8 cellular contexts compared by ENCODE assay signal in genomic region chr3:170038434-170039110, GRCh38. TPM values are rescaled to one million over a fixed set of nuclear protein-coding genes. Genes with fewer than 3 reads are reported as not detected.
DNase-seq lines count a peak whose midpoint lies in the region; ATAC-seq and TF ChIP-seq lines count a peak whose summit lies in the region.

No MANE protein-coding gene starts in this region.

- H3K27ac Mint-ChIP-seq in glutamatergic neuron (ENCODE audit: unreplicated experiment) = no peak overlapping the region

- peaks cover 5% of the 10 kb centered on the region for H3K27me3 Mint-ChIP-seq in glutamatergic neuron (ENCODE audit: unreplicated experiment)

- WGBS in prostate gland = 6% methylated on average over 49 of the region's 51 CpGs

- no peak for TF ChIP-seq POLR2A in prostate gland (IDR thresholded peaks at IDR 0.05)

- H3K36me3 ChIP-seq in prostate gland = no peaks in the 10 kb centered on the region

- H3K27ac ChIP-seq in prostate gland = peak overlapping the region; percentile 69 to 82

- peak; percentile 42; the same call in 1 of the 2 replicates for TF ChIP-seq CTCF in GM12875 (IDR thresholded peaks at IDR 0.05; ENCODE audit: borderline replicate concordance, insufficient read depth, low read depth, low read length)
- TF ChIP-seq CTCF in glutamatergic neuron (IDR thresholded peaks at IDR 0.05; ENCODE audit: partially characterized antibody, unreplicated experiment) = no peak
- peak in 3 of 4 experiments; percentile 11 to 37 (median 32) for TF ChIP-seq CTCF in prostate gland (IDR thresholded peaks at IDR 0.05)

- no peaks in the 10 kb centered on the region for H3K36me3 Mint-ChIP-seq in glutamatergic neuron (ENCODE audit: unreplicated experiment)

- no peaks in the 10 kb centered on the region for H3K27me3 ChIP-seq in prostate gland (replicated peaks; ENCODE audit: insufficient read depth)

- H3K4me1 ChIP-seq in prostate gland (replicated peaks) = no peaks in the 10 kb centered on the region

- H3K4me1 Mint-ChIP-seq in glutamatergic neuron (ENCODE audit: low read depth, unreplicated experiment) = no peaks in the 10 kb centered on the region

- peak overlapping the region; percentile 81 for H3K4me3 Mint-ChIP-seq in glutamatergic neuron (ENCODE audit: unreplicated experiment)

- no peaks in the 10 kb centered on the region for H3K9me3 ChIP-seq in prostate gland

- peak; percentile 15 for ATAC-seq in HG02759 (IDR thresholded peaks at IDR 0.05; ENCODE audit: unreplicated experiment)

- H3K4me3 ChIP-seq in GM12875 (ENCODE audit: low read depth, low read length) (peak overlapping the region; percentile 87), prostate gland (peak overlapping the region; percentile 50 to 73)

- intact Hi-C loops in prostate gland (cut with DNase I) = no loop called here

- DNase-seq in NOMO-1 treated with DMSO at 0.1 percent for 48 hours (lab: John Stamatoyannopoulos, UW; ENCODE audit: unreplicated experiment) (peak; percentile 79), glutamatergic neuron (peak; percentile 21), prostate gland (ENCODE audit: low spot score) (peak; percentile 29), DMS153 treated with DMSO at 0.1 percent for 48 hours (lab: John Stamatoyannopoulos, UW; ENCODE audit: unreplicated experiment) (no peak), GOT3 (lab: John Stamatoyannopoulos, UW) (no peak)
- DNase-seq in activated effector memory CD4-positive, alpha-beta T cell treated with Interleukin-2 at 50 U/mL for 16 hours = peak; percentile 9

- H3K9me3 Mint-ChIP-seq in glutamatergic neuron (ENCODE audit: unreplicated experiment) = no peaks in the 10 kb centered on the region

RNA-seq across cellular contexts. Expression of gene GPR160, which starts 0.8 kb away (rescaled TPM):
- total RNA-seq in glutamatergic neuron (ENCODE audit: unreplicated experiment) (not detected), prostate gland (10 to 100 TPM; 27.4 to 88.9 TPM)

Comparison
In these comparisons a context has a peak if more than half of its experiments do, and no peak if none do; other contexts are left out.
1. DNase-seq: peak in NOMO-1 treated with DMSO at 0.1 percent for 48 hours (single experiment), activated effector memory CD4-positive, alpha-beta T cell treated with Interleukin-2 at 50 U/mL for 16 hours (single experiment), glutamatergic neuron (single experiment) and prostate gland (single experiment); none in DMS153 treated with DMSO at 0.1 percent for 48 hours (single experiment) and GOT3 (single experiment).
2. RNA of gene GPR160, which starts 0.8 kb away (total RNA-seq): 27.4 to 88.9 TPM in prostate gland; not detected in glutamatergic neuron (single experiment); every median in the first group is over 10 times any median in the second.